Comparison of ENCODE assay signal across 26 cellular contexts in the genomic region with DNA sequence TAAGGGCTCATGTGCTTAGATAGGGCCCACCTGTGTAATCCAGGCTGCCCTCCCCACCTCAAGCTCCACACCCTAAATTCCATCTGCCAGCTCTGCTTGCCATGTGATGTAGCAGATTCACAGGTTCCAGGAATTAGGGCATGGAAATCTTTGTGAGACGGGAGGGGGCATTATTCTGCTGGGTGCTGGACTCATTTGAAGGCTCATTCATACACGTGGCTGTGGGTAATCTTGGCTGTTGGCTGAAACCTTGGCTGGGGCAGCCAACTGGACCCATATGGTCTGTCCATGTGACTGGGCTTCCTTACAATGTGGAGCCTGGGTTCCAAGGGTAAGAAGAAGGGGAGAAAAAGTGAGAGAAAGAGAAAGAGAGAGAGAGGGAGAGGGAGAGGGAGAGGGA.
"Had no signal": no experiment of that assay in that cellular context is flagged by ENCODE, and none has a peak within 500 bp of the region (broad histone marks: within the 10 kb centered on the region; RNA-seq: fewer than 3 reads in every experiment).

No MANE protein-coding gene starts in this region.

- H3K9me3 ChIP-seq: SK-N-SH had no signal

- H3K27ac ChIP-seq: breast epithelium, KMS-11 had no signal

- H3K36me3 Mint-ChIP-seq: activated naive CD4-positive, alpha-beta T cell treated with anti-CD3 and anti-CD28 coated beads, Interleukin-2, amount 50 U/mL, for 24 hours; WTC11 had no signal

- H3K4me1 Mint-ChIP-seq: activated naive CD4-positive, alpha-beta T cell treated with anti-CD3 and anti-CD28 coated beads, Interleukin-2, amount 50 U/mL, for 24 hours had no signal

- H3K27ac Mint-ChIP-seq: activated CD8-positive, alpha-beta T cell treated with anti-CD3 and anti-CD28 coated beads, Interleukin-2, amount 10 ng/mL, durations not matched to agents 7 days and 5 days; activated naive CD4-positive, alpha-beta T cell treated with anti-CD3 and anti-CD28 coated beads, Interleukin-2, amount 50 U/mL, for 24 hours; WTC11 had no signal

- H3K36me3 ChIP-seq: breast epithelium had no signal

- DNase-seq: activated CD4-positive, alpha-beta T cell treated with anti-CD3 and anti-CD28 coated beads for 48 hours; activated CD4-positive, alpha-beta T cell treated with anti-CD3 and anti-CD28 coated beads, Interleukin-2, amount 50 U/mL, for 4 hours; activated CD4-positive, CD25-positive, alpha-beta regulatory T cell treated with anti-CD3 and anti-CD28 coated beads, Interleukin-2, amount 50 U/mL, for 72 hours; activated CD8-positive, alpha-beta memory T cell treated with anti-CD3 and anti-CD28 coated beads, Interleukin-2, amount 50 U/mL, for 48 hours; activated effector memory CD4-positive, alpha-beta T cell treated with Interleukin-2 at 50 U/mL for 16 hours; activated naive CD4-positive, alpha-beta T cell; activated T-cell treated with anti-CD3 and anti-CD28 coated beads, Interleukin-2, amount 50 U/mL, for 1 hour; aorta; caudate nucleus; NCI-H1092; NCI-H1417; NCI-H1930; NCI-H2107; NCI-H510A treated with DMSO at 0.1 percent for 48 hours; NCI-H748 treated with DMSO at 0.1 percent for 48 hours; NK-92 treated with Interleukin-12 subunit alpha and Interleukin-12 subunit beta, amount 100 ng/mL, for 24 hours; RPMI8226; SK-N-SH; T-helper 9 cell had no signal

- H3K4me1 ChIP-seq: breast epithelium had no signal

- ATAC-seq: activated CD8-positive, alpha-beta T cell treated with anti-CD3 and anti-CD28 coated beads, Interleukin-2, amount 10 ng/mL, durations not matched to agents 7 days and 5 days; Panc1; Right ventricle myocardium inferior; WTC11 had no signal

- H3K9me3 Mint-ChIP-seq: activated naive CD4-positive, alpha-beta T cell treated with anti-CD3 and anti-CD28 coated beads, Interleukin-2, amount 50 U/mL, for 24 hours had no signal

- H3K4me3 ChIP-seq: breast epithelium had no signal

- H3K4me3 Mint-ChIP-seq: activated CD8-positive, alpha-beta T cell treated with anti-CD3 and anti-CD28 coated beads, Interleukin-2, amount 10 ng/mL, durations not matched to agents 7 days and 5 days; activated naive CD4-positive, alpha-beta T cell treated with anti-CD3 and anti-CD28 coated beads, Interleukin-2, amount 50 U/mL, for 24 hours; WTC11 had no signal

- H3K27me3 ChIP-seq: breast epithelium had no signal
